11 cellular contexts compared by ENCODE assay signal in genomic region chr2:60366178-60366577, GRCh38.
DNase-seq lines count a peak whose midpoint lies in the region; ATAC-seq and TF ChIP-seq lines count a peak whose summit lies in the region.
"Had no signal": no experiment of that assay in that cellular context is flagged by ENCODE, and none has a peak within 500 bp of the region (broad histone marks: within the 10 kb centered on the region; RNA-seq: fewer than 3 reads in every experiment).

No MANE protein-coding gene starts in this region.

- no peaks in the 10 kb centered on the region for H3K27me3 ChIP-seq in left ventricle myocardium inferior (ENCODE audit: low read depth)
- H3K27me3 ChIP-seq in upper lobe of right lung, result no peaks in the 10 kb centered on the region
- H3K27me3 ChIP-seq: ascending aorta had no signal

- H3K36me3 ChIP-seq in left ventricle myocardium inferior (no peaks in the 10 kb centered on the region), upper lobe of right lung (no peaks in the 10 kb centered on the region)
- H3K36me3 ChIP-seq: ascending aorta had no signal

- intact Hi-C loops in left cardiac atrium (cut with DNase I) (no loop called here), left ventricle myocardium inferior (cut with micrococcal nuclease) (no loop called here), upper lobe of right lung (cut with DNase I) (no loop called here), Calu3 (cut with micrococcal nuclease; ENCODE audit: unreplicated experiment) (no loop called here)

- TF ChIP-seq CTCF in left ventricle myocardium inferior (IDR thresholded peaks at IDR 0.05; ENCODE audit: borderline replicate concordance) (no peak), upper lobe of right lung (IDR thresholded peaks at IDR 0.05) (no peak), Calu3 (IDR thresholded peaks at IDR 0.05; ENCODE audit: unreplicated experiment) (no peak)

- no peaks in the 10 kb centered on the region for H3K9me3 ChIP-seq in left ventricle myocardium inferior (replicated peaks)
- no peaks in the 10 kb centered on the region for H3K9me3 ChIP-seq in upper lobe of right lung
- H3K9me3 ChIP-seq: ascending aorta had no signal

- H3K27ac ChIP-seq in left ventricle myocardium inferior (replicated peaks), result no peak overlapping the region
- H3K27ac ChIP-seq in upper lobe of right lung, result no peak overlapping the region
- H3K27ac ChIP-seq: ascending aorta, epithelial cell of prostate had no signal

- peak; percentile 23 to 38 for ATAC-seq in left cardiac atrium
- ATAC-seq in HG03139 (IDR thresholded peaks at IDR 0.05; ENCODE audit: unreplicated experiment), result peak; percentile 49
- ATAC-seq in upper lobe of right lung, result peak; percentile 76
- no peak for ATAC-seq in HG02884 (IDR thresholded peaks at IDR 0.05; ENCODE audit: unreplicated experiment)

- BruUV-seq in Calu3 (replicated peaks; lab: Mats Ljungman, UMichigan), result no TSS peak

- H3K4me3 Mint-ChIP-seq in Calu3 (ENCODE audit: low read depth, unreplicated experiment), result no peak overlapping the region

- no peaks in the 10 kb centered on the region for H3K9me3 Mint-ChIP-seq in Calu3 (ENCODE audit: low read depth, unreplicated experiment)

- H3K36me3 Mint-ChIP-seq in Calu3 (ENCODE audit: insufficient read depth, unreplicated experiment), result peaks cover 6% of the 10 kb centered on the region

- CTCF ChIA-PET in Calu3 (lab: Charles Lee), result no interaction called here

- no peak for DNase-seq in left cardiac atrium
- DNase-seq in left ventricle myocardium inferior, result no peak
- peak; percentile 83 for DNase-seq in SKM-1 treated with dmso at 0.1 percent for 144 hours (lab: John Stamatoyannopoulos, UW; ENCODE audit: unreplicated experiment)
- no peak for DNase-seq in upper lobe of right lung
- no peak for DNase-seq in NCI-H1105 (lab: John Stamatoyannopoulos, UW)
- DNase-seq in Calu3, result no peak

- H3K27ac Mint-ChIP-seq in Calu3 (ENCODE audit: unreplicated experiment), result no peak overlapping the region
- H3K27ac Mint-ChIP-seq: progenitor cell of endocrine pancreas had no signal

- H3K27me3 Mint-ChIP-seq in Calu3 (ENCODE audit: unreplicated experiment), result peaks cover 28% of the 10 kb centered on the region

- no peak overlapping the region for H3K4me3 ChIP-seq in left ventricle myocardium inferior
- no peak overlapping the region for H3K4me3 ChIP-seq in upper lobe of right lung
- H3K4me3 ChIP-seq: ascending aorta had no signal

- no peaks in the 10 kb centered on the region for H3K4me1 Mint-ChIP-seq in Calu3 (ENCODE audit: low read depth, unreplicated experiment)

- peaks cover 27% of the 10 kb centered on the region for H3K4me1 ChIP-seq in left ventricle myocardium inferior
- H3K4me1 ChIP-seq in upper lobe of right lung, result peaks cover 7% of the 10 kb centered on the region
- H3K4me1 ChIP-seq: ascending aorta had no signal
